In the genomic region with DNA sequence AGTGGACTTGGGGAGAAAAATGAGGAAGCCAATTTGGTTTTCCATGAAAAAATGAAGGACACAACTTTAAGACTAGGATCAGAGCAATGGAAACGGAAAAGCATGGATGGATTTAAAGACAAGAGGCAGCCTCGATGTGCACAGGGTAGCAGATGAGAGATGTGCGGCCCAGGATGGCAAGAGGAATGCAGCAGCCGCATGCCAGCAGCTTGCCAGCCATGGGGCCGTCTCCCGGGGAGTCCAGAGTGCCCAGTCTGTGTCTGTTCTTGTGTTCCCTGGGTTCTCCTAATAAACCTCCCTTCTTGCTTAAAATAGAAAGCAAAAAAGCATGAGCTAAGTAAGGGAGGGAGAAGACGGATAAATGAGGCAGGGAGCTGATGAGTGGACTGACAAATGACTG, we compare ENCODE assay signal across 12 cellular contexts.
DNase-seq lines count a peak whose midpoint lies in the region; ATAC-seq and TF ChIP-seq lines count a peak whose summit lies in the region.
"Had no signal": no experiment of that assay in that cellular context is flagged by ENCODE, and none has a peak within 500 bp of the region (broad histone marks: within the 10 kb centered on the region; RNA-seq: fewer than 3 reads in every experiment).

No MANE protein-coding gene starts in this region.

- no peak overlapping the region for H3K4me3 Mint-ChIP-seq in CD14-positive monocyte
- no peak overlapping the region for H3K4me3 Mint-ChIP-seq in chondrocyte (ENCODE audit: unreplicated experiment)
- no peak overlapping the region for H3K4me3 Mint-ChIP-seq in osteocyte (ENCODE audit: unreplicated experiment)
- H3K4me3 Mint-ChIP-seq: CD4-positive, alpha-beta T cell had no signal

- H3K4me3 ChIP-seq in suprapubic skin: no peak overlapping the region
- H3K4me3 ChIP-seq: BLaER1 treated with 17β-estradiol and CSF1 and Interleukin-3, amounts not matched to agents 10 nM and 100 nM; GM12878; HAP-1 had no signal

- DNase-seq in CD14-positive monocyte (ENCODE audit: low spot score) (peak; percentile 7), chondrocyte (ENCODE audit: low spot score) (peak; percentile 46), osteocyte (ENCODE audit: extremely low spot score, unreplicated experiment) (peak; percentile 67), suprapubic skin (ENCODE audit: low spot score in 2 of 2) (peak; percentile 11 to 52), NCI-H345 treated with DMSO at 0.1 percent for 48 hours (lab: John Stamatoyannopoulos, UW; ENCODE audit: unreplicated experiment) (no peak)
- no peak for DNase-seq in activated T-cell treated with anti-CD3 and anti-CD28 coated beads, Interleukin-2, amount 50 U/mL, for 1 hour
- DNase-seq: DMS79 had no signal

- H3K36me3 Mint-ChIP-seq in CD14-positive monocyte (no peaks in the 10 kb centered on the region), chondrocyte (ENCODE audit: low read depth) (no peaks in the 10 kb centered on the region), osteocyte (ENCODE audit: unreplicated experiment) (no peaks in the 10 kb centered on the region)

- H3K9me3 ChIP-seq in suprapubic skin: no peaks in the 10 kb centered on the region
- H3K9me3 ChIP-seq: HAP-1 had no signal

- H3K9me3 Mint-ChIP-seq in CD14-positive monocyte (no peaks in the 10 kb centered on the region), chondrocyte (ENCODE audit: low read depth) (no peaks in the 10 kb centered on the region), osteocyte (ENCODE audit: unreplicated experiment) (no peaks in the 10 kb centered on the region)
- H3K9me3 Mint-ChIP-seq: CD4-positive, alpha-beta T cell had no signal

- 88% methylated on average over 7 of the region's 7 CpGs for WGBS in suprapubic skin

- no peak for TF ChIP-seq CTCF in CD14-positive monocyte (IDR thresholded peaks at IDR 0.05)
- no peak for TF ChIP-seq CTCF in chondrocyte (IDR thresholded peaks at IDR 0.05)
- no peak for TF ChIP-seq CTCF in osteocyte (IDR thresholded peaks at IDR 0.05)
- no peak for TF ChIP-seq CTCF in suprapubic skin (IDR thresholded peaks at IDR 0.05)

- TF ChIP-seq POLR2A in suprapubic skin (IDR thresholded peaks at IDR 0.05): no peak

- H3K27me3 Mint-ChIP-seq in CD14-positive monocyte (ENCODE audit: low read depth in 3 of 3): peaks cover 3 to 12% (median 10%) of the 10 kb centered on the region in 3 donors
- H3K27me3 Mint-ChIP-seq in chondrocyte (ENCODE audit: low read depth): peaks cover 51% of the 10 kb centered on the region
- H3K27me3 Mint-ChIP-seq in osteocyte (ENCODE audit: unreplicated experiment): peaks cover 11% of the 10 kb centered on the region

- no peaks in the 10 kb centered on the region for H3K4me1 ChIP-seq in suprapubic skin
- H3K4me1 ChIP-seq: HAP-1 had no signal

- TF ChIP-seq EP300 in suprapubic skin (IDR thresholded peaks at IDR 0.05): no peak

- H3K27ac Mint-ChIP-seq in CD14-positive monocyte (no peak overlapping the region), chondrocyte (ENCODE audit: unreplicated experiment) (no peak overlapping the region), osteocyte (ENCODE audit: unreplicated experiment) (no peak overlapping the region)
- H3K27ac Mint-ChIP-seq: CD4-positive, alpha-beta T cell had no signal

- H3K27me3 ChIP-seq in suprapubic skin: no peaks in the 10 kb centered on the region
- H3K27me3 ChIP-seq: BLaER1 treated with 17β-estradiol and CSF1 and Interleukin-3, amounts not matched to agents 10 nM and 100 nM had no signal

- H3K27ac ChIP-seq in suprapubic skin: no peak overlapping the region
- H3K27ac ChIP-seq: BLaER1 treated with 17β-estradiol and CSF1 and Interleukin-3, amounts not matched to agents 10 nM and 100 nM had no signal

- no peaks in the 10 kb centered on the region for H3K36me3 ChIP-seq in suprapubic skin
- H3K36me3 ChIP-seq: BLaER1 treated with 17β-estradiol and CSF1 and Interleukin-3, amounts not matched to agents 10 nM and 100 nM; HAP-1 had no signal

- H3K4me1 Mint-ChIP-seq in CD14-positive monocyte (no peaks in the 10 kb centered on the region), chondrocyte (ENCODE audit: low read depth) (no peaks in the 10 kb centered on the region), osteocyte (ENCODE audit: unreplicated experiment) (no peaks in the 10 kb centered on the region)

- intact Hi-C loops in CD14-positive monocyte (cut with micrococcal nuclease): no loop called here

- no peak for ATAC-seq in GM21360 (IDR thresholded peaks at IDR 0.05; ENCODE audit: unreplicated experiment)

Comparison
In these comparisons a context has a peak if more than half of its experiments do, and no peak if none do; other contexts are left out.
1. DNase-seq: peak in CD14-positive monocyte (single experiment), chondrocyte (single experiment), osteocyte (single experiment) and suprapubic skin (2 of 2); none in NCI-H345 treated with DMSO at 0.1 percent for 48 hours (single experiment) and activated T-cell treated with anti-CD3 and anti-CD28 coated beads, Interleukin-2, amount 50 U/mL, for 1 hour (single experiment).